In genomic region chr21:45074048-45074817, GRCh38 we compare ENCODE assay signal across 8 cellular contexts. TPM values are rescaled to one million over a fixed set of nuclear protein-coding genes. Genes with fewer than 3 reads are reported as not detected.
DNase-seq lines count a peak whose midpoint lies in the region; ATAC-seq, FAIRE-seq and TF ChIP-seq lines count a peak whose summit lies in the region.

Gene ADARB1, plus strand, starts transcription at chr21:45074580. Its CDS starts 97,077 bp downstream, at chr21:45171657.

- H3K4me3 Mint-ChIP-seq in activated naive CD8-positive, alpha-beta T cell treated with anti-CD3 and anti-CD28 coated beads for 36 hours, result peak within 1 kb of the TSS; percentile 87
- H3K4me3 Mint-ChIP-seq in osteocyte (ENCODE audit: unreplicated experiment), result peak within 1 kb of the TSS; percentile 88

- 0 out of 3 replicates have a peak, but pooled peaks cover 3% of the 10 kb centered on the region for H3K4me1 ChIP-seq in A549
- peaks cover 10 to 25% of the 10 kb centered on the region in 2 experiments; a peak in 3 of 4 replicates for H3K4me1 ChIP-seq in SK-N-SH (ENCODE audit: control insufficient read depth in 1 of 2, insufficient read depth in 2 of 2, low read depth in 1 of 2, low read length in 1 of 2)

- peak within 1 kb of the TSS; percentile 77 for H3K27ac Mint-ChIP-seq in activated naive CD8-positive, alpha-beta T cell treated with anti-CD3 and anti-CD28 coated beads for 36 hours
- H3K27ac Mint-ChIP-seq in osteocyte (ENCODE audit: unreplicated experiment), result peak within 1 kb of the TSS; percentile 88

- peaks cover 31% of the 10 kb centered on the region; the same call in 1 of the 2 replicates for H3K79me2 ChIP-seq in SK-N-SH (ENCODE audit: insufficient read depth)

- H3K36me3 ChIP-seq in SK-N-SH (replicated peaks in 1 of 2; ENCODE audit: control insufficient read depth in 1 of 2, insufficient read depth in 2 of 2, low read length in 1 of 2), result no peaks in the 10 kb centered on the region

- peak within 1 kb of the TSS; percentile 71 for H3K9ac ChIP-seq in SK-N-SH

- H3K4me2 ChIP-seq in A549 (peak within 1 kb of the TSS; percentile 96), SK-N-SH (peak within 1 kb of the TSS; percentile 89)

- CTCF ChIA-PET in A549 (lab: Yijun Ruan, JAX), result interaction anchor here (1.2 kb wide), 1 partner anchor 55 kb away, joined by 3 read pairs; no protein-coding TSS in a partner anchor
- CTCF ChIA-PET in SK-N-SH (lab: Yijun Ruan, JAX), result interaction anchor here (0.6 to 2.7 kb wide), 6 partner anchors 17 to 367 kb away, joined by 3 to 19 read pairs (median 4); no protein-coding TSS in a partner anchor

- no CpG with 5 or more reads among the region's 132 CpGs for WGBS in A549 (ENCODE audit: missing lambda C conversion rate)
- 0% methylated on average over 15 of the region's 132 CpGs for WGBS in SK-N-SH (ENCODE audit: low lambda C conversion rate)

- H4K20me1 ChIP-seq in SK-N-SH (ENCODE audit: insufficient read depth), result no peaks in the 10 kb centered on the region

- ATAC-seq in A549 (peak; percentile 72 to 76), GM18511 (IDR thresholded peaks at IDR 0.05; ENCODE audit: unreplicated experiment) (peak; percentile 72), Right ventricle myocardium inferior (peak; percentile 71)

- no peaks in the 10 kb centered on the region for H3K9me3 ChIP-seq in A549
- no peaks in the 10 kb centered on the region for H3K9me3 ChIP-seq in SK-N-SH

- peak within 1 kb of the TSS; percentile 98 for H3K4me3 ChIP-seq in A549
- peak within 1 kb of the TSS; percentile 80 to 93 for H3K4me3 ChIP-seq in SK-N-SH (ENCODE audit: low read depth in 2 of 2, low read length in 1 of 2)

- peaks cover 39% of the 10 kb centered on the region for H3K4me1 Mint-ChIP-seq in activated naive CD8-positive, alpha-beta T cell treated with anti-CD3 and anti-CD28 coated beads for 36 hours
- H3K4me1 Mint-ChIP-seq in osteocyte (ENCODE audit: unreplicated experiment), result peaks cover 58% of the 10 kb centered on the region

- DNase-seq in A549 (ENCODE audit: low read depth in 1 of 2, low spot score in 1 of 2) (peak; percentile 31 to 51), HT-29 (ENCODE audit: low spot score) (peak; percentile 54), SK-N-SH (peak; percentile 98), Right ventricle myocardium inferior (ENCODE audit: missing footprints) (peak; percentile 85), osteocyte (ENCODE audit: extremely low spot score, unreplicated experiment) (peak; percentile 93), urothelium cell line (ENCODE audit: low spot score) (peak; percentile 91)
- DNase-seq in activated naive CD8-positive, alpha-beta T cell treated with anti-CD3 and anti-CD28 coated beads for 36 hours, result peak; percentile 81

- H3F3A ChIP-seq in SK-N-SH (replicated peaks; ENCODE audit: insufficient read depth), result peaks cover 5% of the 10 kb centered on the region

- H3K9me3 Mint-ChIP-seq in activated naive CD8-positive, alpha-beta T cell treated with anti-CD3 and anti-CD28 coated beads for 36 hours, result no peaks in the 10 kb centered on the region
- H3K9me3 Mint-ChIP-seq in osteocyte (ENCODE audit: unreplicated experiment), result no peaks in the 10 kb centered on the region

- TF ChIP-seq CTCF in A549 (IDR thresholded peaks at IDR 0.05) (no peak), SK-N-SH (IDR thresholded peaks at IDR 0.05) (no peak), osteocyte (IDR thresholded peaks at IDR 0.05) (no peak)

- no peaks in the 10 kb centered on the region for H3K27me3 Mint-ChIP-seq in activated naive CD8-positive, alpha-beta T cell treated with anti-CD3 and anti-CD28 coated beads for 36 hours
- no peaks in the 10 kb centered on the region for H3K27me3 Mint-ChIP-seq in osteocyte (ENCODE audit: unreplicated experiment)

- no peaks in the 10 kb centered on the region for H3K27me3 ChIP-seq in SK-N-SH (ENCODE audit: insufficient read depth)

- intact Hi-C loops in Right ventricle myocardium inferior (cut with DNase I), result loop anchor here (2.0 kb wide), 2 partner anchors 55 to 125 kb away; no protein-coding TSS in a partner anchor

- no peak for TF ChIP-seq RAD21 in A549 (conservative IDR thresholded peaks at IDR 0.05 in 1 of 2, IDR thresholded peaks at IDR 0.05 in 1 of 2)
- no peak for TF ChIP-seq RAD21 in SK-N-SH (IDR thresholded peaks at IDR 0.05; ENCODE audit: low read length)

- TF ChIP-seq EP300 in A549 (IDR thresholded peaks at IDR 0.05) (no peak), SK-N-SH (IDR thresholded peaks at IDR 0.05; ENCODE audit: borderline replicate concordance in 1 of 2, low read depth in 1 of 2, low read length in 1 of 2) (no peak)

- no peaks in the 10 kb centered on the region for H3K9me2 ChIP-seq in SK-N-SH

- H3K36me3 Mint-ChIP-seq in activated naive CD8-positive, alpha-beta T cell treated with anti-CD3 and anti-CD28 coated beads for 36 hours, result peaks cover 17% of the 10 kb centered on the region
- no peaks in the 10 kb centered on the region for H3K36me3 Mint-ChIP-seq in osteocyte (ENCODE audit: unreplicated experiment)

- H3K27ac ChIP-seq in A549 (peak within 1 kb of the TSS; percentile 89 to 99), SK-N-SH (ENCODE audit: low read depth in 2 of 2, low read length in 1 of 2) (peak within 1 kb of the TSS; percentile 52 to 86; a peak in 3 of 4 replicates)

- peak within 1 kb of the TSS; percentile 90; the same call in 1 of the 2 replicates for H2AFZ ChIP-seq in SK-N-SH (ENCODE audit: low read depth)

- POLR2A ChIA-PET in A549 (lab: Yijun Ruan, JAX) (no interaction called here), SK-N-SH (lab: Yijun Ruan, JAX) (no interaction called here)

- peak; percentile 65 for TF ChIP-seq POLR2A in A549 (IDR thresholded peaks at IDR 0.05; ENCODE audit: low read length)

- FAIRE-seq in A549 (lab: Jason Lieb, UNC) (no peak), urothelium cell line (lab: Jason Lieb, UNC) (peak; percentile 76)

TF ChIP-seq in A549, 52 proteins besides CTCF, POLR2A, EP300 and RAD21 (continues in another document):
- no peak for TF ChIP-seq KDM5A (IDR thresholded peaks at IDR 0.05)
- TF ChIP-seq MYC (IDR thresholded peaks at IDR 0.05; ENCODE audit: borderline replicate concordance, low read length), result no peak
- no peak for TF ChIP-seq KDM1A (IDR thresholded peaks at IDR 0.05; ENCODE audit: low read depth)
- 0 out of 3 replicates have a peak, but pooled peaks have one; percentile 42 for TF ChIP-seq BCL3 (IDR thresholded peaks at IDR 0.05)
- TF ChIP-seq HOXB13 (CRISPR knock-in tag; IDR thresholded peaks at IDR 0.05; ENCODE audit: low read depth), result no peak
- no peak for TF ChIP-seq NFE2L2 (conservative IDR thresholded peaks at IDR 0.05; ENCODE audit: low read length)

TF ChIP-seq in SK-N-SH, 30 proteins besides CTCF, POLR2A, EP300 and RAD21 (continues in another document):
- TF ChIP-seq POLR2AphosphoS5 (IDR thresholded peaks at IDR 0.05; ENCODE audit: low read depth, low read length), result peak; percentile 65
- TF ChIP-seq MXI1 (IDR thresholded peaks at IDR 0.05; ENCODE audit: low read depth, low read length), result no peak
- TF ChIP-seq USF1 (IDR thresholded peaks at IDR 0.05; ENCODE audit: borderline replicate concordance, low read depth), result no peak
- TF ChIP-seq CHD2 (IDR thresholded peaks at IDR 0.05; ENCODE audit: low read length, partially characterized antibody), result peak; percentile 25
- 0 out of 2 replicates have a peak, but pooled peaks have one; percentile 5 for TF ChIP-seq SMC3 (IDR thresholded peaks at IDR 0.05; ENCODE audit: low read depth, low read length)
- no peak for TF ChIP-seq ELF1 (IDR thresholded peaks at IDR 0.05)
- no peak for TF ChIP-seq MEF2A (IDR thresholded peaks at IDR 0.05; ENCODE audit: borderline replicate concordance, low read depth)
- no peak; the same call in 1 of the 2 replicates for TF ChIP-seq SIN3A (IDR thresholded peaks at IDR 0.05; ENCODE audit: borderline replicate concordance, low read depth, low read length)
- no peak for TF ChIP-seq RCOR1 (IDR thresholded peaks at IDR 0.05; ENCODE audit: low read length)
- TF ChIP-seq, protein P1, sequence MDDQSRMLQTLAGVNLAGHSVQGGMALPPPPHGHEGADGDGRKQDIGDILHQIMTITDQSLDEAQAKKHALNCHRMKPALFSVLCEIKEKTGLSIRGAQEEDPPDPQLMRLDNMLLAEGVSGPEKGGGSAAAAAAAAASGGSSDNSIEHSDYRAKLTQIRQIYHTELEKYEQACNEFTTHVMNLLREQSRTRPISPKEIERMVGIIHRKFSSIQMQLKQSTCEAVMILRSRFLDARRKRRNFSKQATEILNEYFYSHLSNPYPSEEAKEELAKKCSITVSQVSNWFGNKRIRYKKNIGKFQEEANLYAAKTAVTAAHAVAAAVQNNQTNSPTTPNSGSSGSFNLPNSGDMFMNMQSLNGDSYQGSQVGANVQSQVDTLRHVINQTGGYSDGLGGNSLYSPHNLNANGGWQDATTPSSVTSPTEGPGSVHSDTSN (IDR thresholded peaks at IDR 0.05), result no peak
- no peak for TF ChIP-seq YY1 (IDR thresholded peaks at IDR 0.05; ENCODE audit: low read depth)
- no peak for TF ChIP-seq TCF12 (IDR thresholded peaks at IDR 0.05)
- peak; percentile 41; the same call in 1 of the 2 replicates for TF ChIP-seq NRF1 (IDR thresholded peaks at IDR 0.05; ENCODE audit: low read depth, low read length)
- TF ChIP-seq RFX5 (IDR thresholded peaks at IDR 0.05; ENCODE audit: low read length), result no peak

RNA-seq across cellular contexts. Expression of gene ADARB1, which starts in this region (rescaled TPM):
- polyA plus RNA-seq in A549 (2011; rRNA removed) (2.8 and 3.2 TPM in 2 replicates), A549 (2017; fragmentation: RNase III; extraction: RNeasy Plus Mini Kit Qiagen cat#74134 plus additional on column Dnase treatment) (5.0 to 6.7 TPM (median 5.7 TPM) in 3 replicates), SK-N-SH (2012; rRNA removed) (7.6 and 7.8 TPM in 2 replicates)
- 2.5 and 3.0 TPM in 2 replicates for polyA plus RNA-seq in A549 (2012; cell fraction: cytosol; rRNA removed)
- 7.2 and 8.4 TPM in 2 replicates for polyA plus RNA-seq in A549 (2012; cell fraction: nucleus; rRNA removed)
- 4.7 and 5.2 TPM in 2 replicates for polyA minus RNA-seq in A549 (2011; rRNA and poly(A)+ RNA removed)
- 3.3 and 5.0 TPM in 2 replicates for total RNA-seq in HT-29 (2014; rRNA removed; shearing (Covaris generic))
- polyA plus RNA-seq in SK-N-SH (2012; cell fraction: cytosol; rRNA removed), result 5.7 and 6.8 TPM in 2 replicates
- polyA plus RNA-seq in SK-N-SH (2012; cell fraction: nucleus; rRNA removed), result 27.2 and 32.0 TPM in 2 replicates
- 10 to 100 TPM; 39.6 to 41.9 TPM for total RNA-seq in activated naive CD8-positive, alpha-beta T cell treated with anti-CD3 and anti-CD28 coated beads for 36 hours
- total RNA-seq in Right ventricle myocardium inferior (15.1 TPM), osteocyte (126 and 130 TPM in 2 replicates)

Comparison
In these comparisons a context has a peak if more than half of its experiments do, and no peak if none do; other contexts are left out.
1. Peak in every context shown above with its lines: DNase-seq, ATAC-seq, H3K4me3 ChIP-seq and H3K27ac ChIP-seq.
2. DNase-seq: peak in every context shown above with its lines; median percentile 98 in SK-N-SH; 93 in osteocyte; 91 in urothelium cell line; 85 in Right ventricle myocardium inferior; 81 in activated naive CD8-positive, alpha-beta T cell treated with anti-CD3 and anti-CD28 coated beads for 36 hours; 54 in HT-29; 41 in A549.